In the genomic region with DNA sequence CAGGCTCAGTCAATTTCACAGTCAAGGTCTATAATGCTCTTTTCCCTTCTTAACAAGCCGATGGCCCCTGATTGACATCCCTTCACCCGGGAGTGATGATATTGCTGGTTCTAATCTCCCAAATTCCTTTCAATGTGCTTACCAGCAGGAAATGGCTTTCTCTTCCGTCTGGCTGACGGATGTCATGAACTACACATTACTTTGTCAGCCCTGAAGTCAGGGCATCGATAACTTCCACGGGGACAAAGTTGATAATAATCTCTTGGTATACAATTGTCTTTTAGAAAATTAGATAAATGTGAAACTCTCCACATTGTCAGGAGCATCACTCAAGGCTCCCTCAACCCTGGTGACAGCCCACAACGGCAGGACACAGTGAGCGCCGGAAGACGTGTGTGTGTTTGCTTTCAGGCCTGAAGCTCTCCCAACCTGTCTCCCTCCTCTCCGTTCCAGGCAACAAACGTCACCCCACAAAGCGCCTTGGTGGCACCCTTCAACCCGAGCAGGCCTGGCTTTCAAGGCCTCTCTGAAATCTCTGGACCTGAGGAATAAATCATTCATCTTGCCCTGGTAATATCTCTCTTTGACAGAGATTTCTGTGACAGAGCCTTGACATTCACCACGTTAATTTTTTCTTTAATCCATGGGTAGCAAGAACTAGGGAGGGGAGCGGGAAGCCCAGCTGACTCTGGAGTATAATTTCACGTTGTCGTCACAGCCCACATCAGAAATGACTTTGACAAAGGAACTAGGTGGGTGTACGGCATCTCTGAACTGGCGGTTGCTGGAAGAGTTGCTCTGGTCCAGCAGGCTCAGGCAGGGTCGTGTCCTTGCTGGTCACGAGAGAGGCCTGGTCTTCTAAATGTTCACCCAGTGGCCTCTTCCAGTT, we compare ENCODE assay signal across 32 cellular contexts.
"Had no signal": no experiment of that assay in that cellular context is flagged by ENCODE, and none has a peak within 500 bp of the region (broad histone marks: within the 10 kb centered on the region; RNA-seq: fewer than 3 reads in every experiment).

No MANE protein-coding gene starts in this region.

- H3K27me3 ChIP-seq: adrenal gland, body of pancreas, SJSA1 had no signal

- H3K9me3 ChIP-seq: adrenal gland, body of pancreas, SJSA1 had no signal

- H3K27ac ChIP-seq: body of pancreas, KMS-11, SJSA1 had no signal

- H3K27me3 Mint-ChIP-seq: activated T-cell treated with anti-CD3 and anti-CD28 coated beads, Interleukin-2, amount 50 U/mL, for 24 hours had no signal

- H3K4me2 ChIP-seq: KMS-11 had no signal

- H3K36me3 Mint-ChIP-seq: activated naive CD4-positive, alpha-beta T cell treated with anti-CD3 and anti-CD28 coated beads, Interleukin-2, amount 50 U/mL, for 72 hours; T-cell; WTC11 had no signal

- H3K4me3 ChIP-seq: adrenal gland, body of pancreas, SJSA1 had no signal

- H3K4me1 ChIP-seq: body of pancreas, SJSA1 had no signal

- DNase-seq: activated CD4-positive, alpha-beta T cell treated with anti-CD3 and anti-CD28 coated beads for 36 hours; activated CD4-positive, alpha-beta T cell treated with anti-CD3 and anti-CD28 coated beads, Interleukin-2, amount 10 ng/mL, durations not matched to agents 7 days and 5 days; activated CD4-positive, alpha-beta T cell treated with anti-CD3 and anti-CD28 coated beads, Interleukin-2, amount 50 U/mL, for 48 hours; activated CD8-positive, alpha-beta T cell treated with anti-CD3 and anti-CD28 coated beads, Interleukin-2, amount 10 ng/mL, durations not matched to agents 7 days and 5 days; activated gamma-delta T cell treated with Interleukin-2 at 50 U/mL for 16 hours; activated naive CD4-positive, alpha-beta T cell treated with anti-CD3 and anti-CD28 coated beads for 36 hours; activated T-cell treated with anti-CD3 and anti-CD28 coated beads, Interleukin-2, amount 50 U/mL, for 24 hours; body of pancreas; central memory CD4-positive, alpha-beta T cell; MM.1S; MV-4-11; NCI-H1092 treated with DMSO at 0.1 percent for 48 hours; NCI-H1417; NCI-H146; NCI-H187; NCI-H2081; NCI-H2171 treated with DMSO at 0.1 percent for 48 hours; NCI-H2227 treated with DMSO at 0.1 percent for 48 hours; NCI-H510A treated with DMSO at 0.1 percent for 48 hours; NCI-H526 treated with DMSO at 0.1 percent for 48 hours; NCI-H774; SHP77 treated with DMSO at 0.1 percent for 48 hours; T-cell had no signal

- H3K36me3 ChIP-seq: adrenal gland, SJSA1 had no signal

- H3K4me3 Mint-ChIP-seq: activated CD4-positive, alpha-beta T cell treated with anti-CD3 and anti-CD28 coated beads for 36 hours; activated CD4-positive, alpha-beta T cell treated with anti-CD3 and anti-CD28 coated beads, Interleukin-2, amount 10 ng/mL, durations not matched to agents 7 days and 5 days; activated CD8-positive, alpha-beta T cell treated with anti-CD3 and anti-CD28 coated beads, Interleukin-2, amount 10 ng/mL, durations not matched to agents 7 days and 5 days; activated naive CD4-positive, alpha-beta T cell treated with anti-CD3 and anti-CD28 coated beads for 36 hours; activated T-cell treated with anti-CD3 and anti-CD28 coated beads, Interleukin-2, amount 50 U/mL, for 24 hours; activated T-helper 1 cell treated with anti-CD3 and anti-CD28 coated beads, Interleukin-12 subunit alpha, Interleukin-12 subunit beta, Interleukin-2, Interleukin-4 antibody, amounts not matched to agents 30 ng/mL and 10 ng/mL and 1 ng/mL, durations not matched to agents 14 hours and 24 hours and 36 hours; T-cell; WTC11 had no signal

- ATAC-seq: activated CD4-positive, alpha-beta T cell treated with anti-CD3 and anti-CD28 coated beads for 36 hours; activated CD4-positive, CD25-positive, alpha-beta regulatory T cell treated with anti-CD3 and anti-CD28 coated beads, Interleukin-2, amount 50 U/mL, for 24 hours; activated CD8-positive, alpha-beta T cell treated with anti-CD3 and anti-CD28 coated beads, Interleukin-2, amount 10 ng/mL, durations not matched to agents 7 days and 5 days; activated naive CD4-positive, alpha-beta T cell treated with anti-CD3 and anti-CD28 coated beads, Interleukin-2, amount 50 U/mL, for 72 hours; body of pancreas; Panc1; SK-N-SH treated with all-trans-retinoic acid at 6 μM for 48 hours; T-cell; WTC11 had no signal

- H3K27ac Mint-ChIP-seq: activated CD4-positive, alpha-beta T cell treated with anti-CD3 and anti-CD28 coated beads for 36 hours; activated CD4-positive, alpha-beta T cell treated with anti-CD3 and anti-CD28 coated beads, Interleukin-2, amount 10 ng/mL, durations not matched to agents 7 days and 5 days; activated CD8-positive, alpha-beta T cell treated with anti-CD3 and anti-CD28 coated beads, Interleukin-2, amount 10 ng/mL, durations not matched to agents 7 days and 5 days; activated naive CD4-positive, alpha-beta T cell treated with anti-CD3 and anti-CD28 coated beads for 36 hours; activated naive CD4-positive, alpha-beta T cell treated with anti-CD3 and anti-CD28 coated beads, Interleukin-2, amount 50 U/mL, for 72 hours; activated T-cell treated with anti-CD3 and anti-CD28 coated beads, Interleukin-2, amount 50 U/mL, for 24 hours; activated T-helper 1 cell treated with anti-CD3 and anti-CD28 coated beads, Interleukin-12 subunit alpha, Interleukin-12 subunit beta, Interleukin-2, Interleukin-4 antibody, amounts not matched to agents 30 ng/mL and 10 ng/mL and 1 ng/mL, durations not matched to agents 14 hours and 24 hours and 36 hours; T-cell; WTC11 had no signal

- H3K9me3 Mint-ChIP-seq: activated naive CD4-positive, alpha-beta T cell treated with anti-CD3 and anti-CD28 coated beads for 36 hours; activated naive CD4-positive, alpha-beta T cell treated with anti-CD3 and anti-CD28 coated beads, Interleukin-2, amount 50 U/mL, for 72 hours; activated T-cell treated with anti-CD3 and anti-CD28 coated beads, Interleukin-2, amount 50 U/mL, for 24 hours; activated T-helper 1 cell treated with anti-CD3 and anti-CD28 coated beads, Interleukin-12 subunit alpha, Interleukin-12 subunit beta, Interleukin-2, Interleukin-4 antibody, amounts not matched to agents 30 ng/mL and 10 ng/mL and 1 ng/mL, durations not matched to agents 14 hours and 24 hours and 36 hours; T-cell; WTC11 had no signal

- H3K4me1 Mint-ChIP-seq: activated CD4-positive, alpha-beta T cell treated with anti-CD3 and anti-CD28 coated beads for 36 hours; activated CD4-positive, alpha-beta T cell treated with anti-CD3 and anti-CD28 coated beads, Interleukin-2, amount 10 ng/mL, durations not matched to agents 7 days and 5 days had no signal

- H3K9ac ChIP-seq: KMS-11 had no signal
